2 cellular contexts compared by ENCODE assay signal in the genomic region with DNA sequence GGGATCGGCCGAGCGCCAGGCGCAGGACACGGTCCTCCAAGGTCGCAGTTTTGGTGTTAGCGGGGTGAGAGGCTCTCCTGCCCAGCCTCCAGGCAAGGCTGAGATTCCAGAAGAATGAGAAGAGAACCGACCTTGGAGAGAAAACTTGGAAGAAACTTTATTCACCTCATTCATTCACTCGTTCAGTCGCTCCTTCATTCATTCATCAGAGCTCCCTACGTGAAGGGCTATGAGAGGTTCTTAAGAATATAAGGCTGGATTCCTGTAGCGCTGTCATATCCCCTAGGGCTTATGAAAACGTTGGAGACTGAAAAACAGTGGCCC.
TF ChIP-seq lines count a peak whose summit lies in the region.

No MANE protein-coding gene starts in this region.

TF ChIP-seq in SK-N-SH, 30 proteins besides CTCF, POLR2A, EP300 and RAD21 (continued from another document):
- TF ChIP-seq PBX3 (IDR thresholded peaks at IDR 0.05): no peak

TF ChIP-seq in SK-N-SH treated with all-trans-retinoic acid at 6 μM for 48 hours, 23 proteins besides CTCF, POLR2A, EP300 and RAD21 (continued from another document):
- no peak for TF ChIP-seq ZNF8 (CRISPR knock-in tag; IDR thresholded peaks at IDR 0.05)
- no peak for TF ChIP-seq TOX (CRISPR knock-in tag; IDR thresholded peaks at IDR 0.05; ENCODE audit: borderline replicate concordance)
- TF ChIP-seq RARB (CRISPR knock-in tag; IDR thresholded peaks at IDR 0.05): no peak
- TF ChIP-seq POU6F1 (CRISPR knock-in tag; IDR thresholded peaks at IDR 0.05; ENCODE audit: borderline replicate concordance, low read depth): no peak
- TF ChIP-seq ARNTL (CRISPR knock-in tag; IDR thresholded peaks at IDR 0.05; ENCODE audit: borderline replicate concordance, low read depth): no peak
- TF ChIP-seq ESRRG (CRISPR knock-in tag; IDR thresholded peaks at IDR 0.05): no peak
- no peak for TF ChIP-seq TCF4 (CRISPR knock-in tag; IDR thresholded peaks at IDR 0.05; ENCODE audit: borderline replicate concordance)
